1 cellular context compared by ENCODE assay signal in the genomic region with DNA sequence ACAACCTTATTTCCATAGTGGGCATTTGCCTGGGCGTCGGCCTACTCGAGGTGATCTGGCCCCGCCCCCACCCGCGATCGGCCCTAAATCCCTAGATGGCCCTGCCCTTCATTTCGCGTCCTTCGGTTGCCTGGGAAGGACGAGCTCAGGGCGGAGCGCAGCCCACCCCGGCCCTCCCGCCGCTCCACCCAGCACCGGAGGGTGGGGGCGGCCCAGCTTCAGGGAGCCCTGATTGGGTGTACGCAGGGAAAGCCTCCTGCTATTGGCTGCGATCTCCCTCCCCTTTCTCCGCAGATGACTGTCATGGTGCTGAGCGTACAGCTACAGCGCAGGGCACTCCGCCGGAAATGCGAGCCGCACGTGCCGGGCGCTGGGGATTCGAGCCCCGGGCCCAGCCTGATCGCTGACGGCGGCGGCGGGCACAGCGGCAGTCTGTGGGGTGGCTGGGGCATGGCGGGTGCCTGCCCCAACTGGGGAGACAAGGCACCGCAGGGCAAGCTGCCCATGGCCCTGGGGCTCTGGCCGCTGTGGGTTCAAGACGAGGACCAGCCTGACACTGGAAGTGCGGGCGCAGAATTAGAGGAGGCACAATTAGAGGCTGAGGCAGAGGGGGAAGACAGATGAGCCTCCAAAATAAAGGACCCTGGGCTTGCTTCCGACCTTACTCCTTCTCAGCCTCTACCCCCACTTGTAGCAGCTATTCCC.
TF ChIP-seq lines count a peak whose summit lies in the region.

No MANE protein-coding gene starts in this region.

TF ChIP-seq in HCT116, 20 proteins besides CTCF, POLR2A, EP300 and RAD21:
- TF ChIP-seq YY1 (IDR thresholded peaks at IDR 0.05; ENCODE audit: extremely low read depth, insufficient replicate concordance, low read depth, low read length) (no peak), EZH2phosphoT487 (IDR thresholded peaks at IDR 0.05; ENCODE audit: borderline replicate concordance) (no peak), ZNF274 (IDR thresholded peaks at IDR 0.05; ENCODE audit: low read depth, low read length) (no peak), TCF7L2 (IDR thresholded peaks at IDR 0.05; ENCODE audit: borderline replicate concordance, extremely low read depth, insufficient read depth, insufficient read length) (no peak), SRF (IDR thresholded peaks at IDR 0.05; ENCODE audit: low read depth) (no peak), ZFX (IDR thresholded peaks at IDR 0.05) (no peak), EGR1 (IDR thresholded peaks at IDR 0.05; ENCODE audit: low read depth) (no peak), REST (IDR thresholded peaks at IDR 0.05; ENCODE audit: low read depth) (no peak), JUND (IDR thresholded peaks at IDR 0.05) (no peak)
- TF ChIP-seq, protein P1, sequence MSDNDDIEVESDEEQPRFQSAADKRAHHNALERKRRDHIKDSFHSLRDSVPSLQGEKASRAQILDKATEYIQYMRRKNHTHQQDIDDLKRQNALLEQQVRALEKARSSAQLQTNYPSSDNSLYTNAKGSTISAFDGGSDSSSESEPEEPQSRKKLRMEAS (IDR thresholded peaks at IDR 0.05) = no peak
- TF ChIP-seq, protein P2, sequence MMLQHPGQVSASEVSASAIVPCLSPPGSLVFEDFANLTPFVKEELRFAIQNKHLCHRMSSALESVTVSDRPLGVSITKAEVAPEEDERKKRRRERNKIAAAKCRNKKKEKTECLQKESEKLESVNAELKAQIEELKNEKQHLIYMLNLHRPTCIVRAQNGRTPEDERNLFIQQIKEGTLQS (IDR thresholded peaks at IDR 0.05) = no peak
